ENCODE assay signal across 2 cellular contexts in genomic region chr4:53529025-53529424, GRCh38.
TF ChIP-seq lines count a peak whose summit lies in the region.

No MANE protein-coding gene starts in this region.

TF ChIP-seq in IMR-90, 13 proteins besides CTCF, POLR2A, EP300 and RAD21:
- TF ChIP-seq BHLHE40 (IDR thresholded peaks at IDR 0.05; ENCODE audit: low read depth, low read length) (no peak), SMC3 (IDR thresholded peaks at IDR 0.05; ENCODE audit: low read depth, low read length) (no peak), NFE2L2 (IDR thresholded peaks at IDR 0.05; ENCODE audit: low read depth, low read length) (no peak), ELK1 (IDR thresholded peaks at IDR 0.05; ENCODE audit: borderline replicate concordance, low read depth, low read length) (no peak), RFX5 (IDR thresholded peaks at IDR 0.05; ENCODE audit: low read depth, low read length) (no peak), RCOR1 (IDR thresholded peaks at IDR 0.05; ENCODE audit: insufficient replicate concordance, low read length) (no peak), CEBPB (IDR thresholded peaks at IDR 0.05; ENCODE audit: low read depth, low read length) (no peak), MAZ (IDR thresholded peaks at IDR 0.05; ENCODE audit: borderline replicate concordance, low read depth, low read length) (no peak), FOS (IDR thresholded peaks at IDR 0.05; ENCODE audit: low read depth, low read length) (no peak), MXI1 (IDR thresholded peaks at IDR 0.05; ENCODE audit: borderline replicate concordance, low read depth, low read length) (no peak), CHD1 (IDR thresholded peaks at IDR 0.05; ENCODE audit: low read depth, low read length) (no peak), MAFK (IDR thresholded peaks at IDR 0.05; ENCODE audit: low read depth, low read length) (no peak), USF2 (IDR thresholded peaks at IDR 0.05; ENCODE audit: low read depth, low read length) (no peak)

TF ChIP-seq in H1, 55 proteins besides CTCF, POLR2A, EP300 and RAD21:
- TF ChIP-seq SUZ12 (IDR thresholded peaks at IDR 0.05; ENCODE audit: low read length) (no peak), CBX5 (IDR thresholded peaks at IDR 0.05; ENCODE audit: low read depth, low read length) (no peak), BACH1 (IDR thresholded peaks at IDR 0.05; ENCODE audit: low read length) (no peak), HDAC6 (IDR thresholded peaks at IDR 0.05; ENCODE audit: low read depth, low read length) (no peak), CEBPB (IDR thresholded peaks at IDR 0.05; ENCODE audit: low read depth, low read length) (no peak), RNF2 (IDR thresholded peaks at IDR 0.05; ENCODE audit: borderline replicate concordance, low read depth, low read length, missing control alignments, poor library complexity, severe bottlenecking) (no peak), CREB1 (IDR thresholded peaks at IDR 0.05) (no peak), POU5F1 (IDR thresholded peaks at IDR 0.05; ENCODE audit: low read depth, low read length) (no peak), RXRA (IDR thresholded peaks at IDR 0.05; ENCODE audit: insufficient read depth, low read depth, low read length) (no peak), USF2 (IDR thresholded peaks at IDR 0.05; ENCODE audit: low read length) (no peak), E2F6 (IDR thresholded peaks at IDR 0.05) (no peak), KDM4A (IDR thresholded peaks at IDR 0.05; ENCODE audit: low read depth, low read length, severe bottlenecking) (no peak), ATF3 (IDR thresholded peaks at IDR 0.05; ENCODE audit: insufficient read depth, low read depth, low read length) (no peak)
